Comparison of ENCODE assay signal across 8 cellular contexts in genomic region chr10:26334932-26335573, GRCh38.
DNase-seq lines count a peak whose midpoint lies in the region; ATAC-seq, FAIRE-seq and TF ChIP-seq lines count a peak whose summit lies in the region.

No MANE protein-coding gene starts in this region.

- peak; percentile 99 for FAIRE-seq in GM19239 (lab: Jason Lieb, UNC)

- H3K9me3 Mint-ChIP-seq in CD4-positive, alpha-beta T cell = peaks cover 5% of the 10 kb centered on the region
- no peaks in the 10 kb centered on the region for H3K9me3 Mint-ChIP-seq in effector memory CD8-positive, alpha-beta T cell

- no peaks in the 10 kb centered on the region for H3K27me3 ChIP-seq in CD4-positive, alpha-beta T cell (ENCODE audit: control insufficient read depth, insufficient read depth, low read length)

- intact Hi-C loops in CD4-positive, alpha-beta T cell (cut with DNase I, micrococcal nuclease) = loop anchor here (1.0 to 10.0 kb wide), 10 partner anchors 92 to 1030 kb away; no protein-coding TSS in a partner anchor

- peak; percentile 91 for ATAC-seq in CD4-positive, alpha-beta T cell (ENCODE audit: poor library complexity)
- peak; percentile 90 for ATAC-seq in HG03354 (IDR thresholded peaks at IDR 0.05; ENCODE audit: poor library complexity, severe bottlenecking, unreplicated experiment)
- ATAC-seq in effector memory CD8-positive, alpha-beta T cell (replicated peaks) = peak; percentile 91

- peak; percentile 43 to 62 (median 48) for DNase-seq in CD4-positive, alpha-beta T cell
- DNase-seq in GM19239 (ENCODE audit: insufficient read length, low spot score) (peak; percentile 54), NCI-H748 treated with DMSO at 0.1 percent for 48 hours (lab: John Stamatoyannopoulos, UW) (peak; percentile 34), mucosa of gallbladder (ENCODE audit: low spot score) (peak; percentile 54)
- DNase-seq in activated CD4-positive, alpha-beta T cell treated with anti-CD3 and anti-CD28 coated beads, Interleukin-2, amount 50 U/mL, for 48 hours = peak; percentile 57 to 60
- peak; percentile 48 to 68 (median 59) for DNase-seq in effector memory CD8-positive, alpha-beta T cell
- DNase-seq in stimulated activated CD8-positive, alpha-beta memory T cell treated with anti-CD3 and anti-CD28 coated beads, Interleukin-7, amount 100 ng/mL, for 48 hours (ENCODE audit: extremely low read depth in 1 of 2, low read depth in 1 of 2) = peak; percentile 1 to 30

- H3K27ac ChIP-seq in CD4-positive, alpha-beta T cell (ENCODE audit: low read depth, low read length) = no peak overlapping the region

- POLR2A ChIA-PET in CD4-positive, alpha-beta T cell (lab: Charles Lee) = interaction anchor here (1.0 to 1.5 kb wide), 3 partner anchors 103 to 221 kb away, joined by 3 to 10 read pairs (median 3); partner anchors contain the start of gene APBB1IP

- peaks cover 4% of the 10 kb centered on the region for H3K36me3 Mint-ChIP-seq in CD4-positive, alpha-beta T cell (ENCODE audit: low read depth)
- H3K36me3 Mint-ChIP-seq in effector memory CD8-positive, alpha-beta T cell (ENCODE audit: insufficient read depth) = no peaks in the 10 kb centered on the region

- peaks cover 8% of the 10 kb centered on the region for H3K9me3 ChIP-seq in CD4-positive, alpha-beta T cell (ENCODE audit: control insufficient read depth, low read length)

- H3K27me3 Mint-ChIP-seq in CD4-positive, alpha-beta T cell = no peaks in the 10 kb centered on the region
- peaks cover 0 to 5% of the 10 kb centered on the region in 2 donors for H3K27me3 Mint-ChIP-seq in effector memory CD8-positive, alpha-beta T cell

- H3K4me1 Mint-ChIP-seq in CD4-positive, alpha-beta T cell (ENCODE audit: low read depth) = no peaks in the 10 kb centered on the region
- H3K4me1 Mint-ChIP-seq in effector memory CD8-positive, alpha-beta T cell (ENCODE audit: low read depth in 2 of 2) = peaks cover 4 to 11% of the 10 kb centered on the region in 2 donors

- H3K4me3 Mint-ChIP-seq in CD4-positive, alpha-beta T cell = peak overlapping the region; percentile 72
- peak overlapping the region; percentile 74 to 84 for H3K4me3 Mint-ChIP-seq in effector memory CD8-positive, alpha-beta T cell

- peak; percentile 86 for TF ChIP-seq CTCF in CD4-positive, alpha-beta T cell (IDR thresholded peaks at IDR 0.05)

- CTCF ChIA-PET in CD4-positive, alpha-beta T cell (lab: Charles Lee) = interaction anchor here (0.9 to 1.2 kb wide), 6 partner anchors 91 to 547 kb away, joined by 3 to 8 read pairs (median 4); no protein-coding TSS in a partner anchor

- H3K27ac Mint-ChIP-seq in CD4-positive, alpha-beta T cell = no peak overlapping the region
- H3K27ac Mint-ChIP-seq in effector memory CD8-positive, alpha-beta T cell = peak overlapping the region; percentile 17 to 70
